23 cellular contexts compared by ENCODE assay signal in the genomic region with DNA sequence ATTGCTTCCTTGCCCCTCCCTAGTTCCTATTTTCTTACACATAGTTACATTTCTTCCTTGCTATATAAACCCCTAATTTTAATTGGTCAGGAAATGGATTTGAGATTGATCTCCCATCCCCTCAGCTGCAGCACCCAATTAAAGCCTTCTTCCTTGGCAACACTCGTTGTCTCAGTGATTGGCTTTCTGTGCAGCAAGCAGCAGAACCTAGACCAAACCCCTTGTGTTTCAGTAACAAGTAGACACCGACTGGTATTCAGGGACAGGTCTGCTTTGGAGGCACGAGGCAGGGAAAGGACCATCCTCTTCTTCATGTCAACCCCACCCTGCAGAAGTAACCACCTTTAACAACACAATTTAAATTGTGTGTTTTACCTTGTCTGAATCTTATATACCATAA.
"Had no signal": no experiment of that assay in that cellular context is flagged by ENCODE, and none has a peak within 500 bp of the region (broad histone marks: within the 10 kb centered on the region; RNA-seq: fewer than 3 reads in every experiment).

No MANE protein-coding gene starts in this region.

- H3K27ac ChIP-seq: coronary artery, dorsolateral prefrontal cortex, esophagus squamous epithelium, gastrocnemius medialis, heart right ventricle, left lung, lower lobe of right lung had no signal

- FAIRE-seq: colon, endothelial cell of umbilical vein, islet of Langerhans, keratinocyte had no signal

- H3K4me1 ChIP-seq: gastrocnemius medialis, heart right ventricle, left lung, lower lobe of right lung had no signal

- H3K27me3 ChIP-seq: dorsolateral prefrontal cortex, esophagus squamous epithelium, gastrocnemius medialis, heart right ventricle, left lung had no signal

- DNase-seq: dermis blood vessel endothelial cell; dorsolateral prefrontal cortex; effector CD4-positive, alpha-beta T cell; effector memory CD4-positive, alpha-beta T cell; esophagus squamous epithelium; foreskin fibroblast; foreskin melanocyte; gastrocnemius medialis; glutamatergic neuron; head of caudate nucleus; heart right ventricle; hippocampal formation; left cardiac atrium; left lung; left ventricle myocardium superior; lower lobe of right lung; mesenchymal stem cell; mucosa of descending colon had no signal

- H3K36me3 ChIP-seq: esophagus squamous epithelium, gastrocnemius medialis, heart right ventricle, left lung, lower lobe of right lung had no signal

- H3K4me3 ChIP-seq: coronary artery, dorsolateral prefrontal cortex, esophagus squamous epithelium, gastrocnemius medialis, heart right ventricle, left lung, lower lobe of right lung, mucosa of descending colon had no signal

- ATAC-seq: gastrocnemius medialis, heart right ventricle, left cardiac atrium, left lung, left ventricle myocardium superior, lower lobe of right lung, mucosa of descending colon had no signal

- H3K9me3 ChIP-seq: gastrocnemius medialis had no signal
